ENCODE assay signal across 8 cellular contexts in genomic region chr2:54206596-54206995, GRCh38. TPM values are rescaled to one million over a fixed set of nuclear protein-coding genes. Genes with fewer than 3 reads are reported as not detected.
DNase-seq lines count a peak whose midpoint lies in the region; ATAC-seq and TF ChIP-seq lines count a peak whose summit lies in the region.

No MANE protein-coding gene starts in this region.

- in situ Hi-C loops in GM13977 (cut with MboI; ENCODE audit: low pct_unique_long_range_greater_than_20kb, low sequenced_read_pairs, unreplicated experiment) (no loop called here), T47D (cut with HindIII; ENCODE audit: low pct_unique_long_range_greater_than_20kb, low sequenced_read_pairs) (no loop called here)

- DNase-seq in AG04449 (ENCODE audit: low read depth, low spot score) (no peak), GM13977 (ENCODE audit: low spot score) (peak; percentile 45), NCI-H1417 treated with DMSO at 0.1 percent for 48 hours (lab: John Stamatoyannopoulos, UW) (peak; percentile 56), T47D (ENCODE audit: low read depth in 1 of 2, low spot score in 1 of 2) (peak; percentile 11 to 41), lung microvascular endothelial cell (ENCODE audit: low read depth in 2 of 2) (peak; percentile 64 to 83), mesothelial cell of epicardium (ENCODE audit: low spot score in 2 of 2, unreplicated experiment in 2 of 2) (no peak)

- TF ChIP-seq CTCF in AG04449 (IDR thresholded peaks at IDR 0.05; ENCODE audit: insufficient read depth, low read length, missing control alignments) (peak; percentile 26), GM13977 (IDR thresholded peaks at IDR 0.05; ENCODE audit: extremely low read depth, insufficient read depth, missing control alignments) (peak; percentile 47), mesothelial cell of epicardium (IDR thresholded peaks at IDR 0.05; ENCODE audit: unreplicated experiment) (no peak)

- CTCF ChIA-PET in AG04449 (lab: Yijun Ruan, JAX): interaction anchor here (0.6 to 4.6 kb wide), 12 partner anchors 9 to 498 kb away, joined by 3 to 29 read pairs (median 4); no protein-coding TSS in a partner anchor

- H3K4me3 Mint-ChIP-seq in mesothelial cell of epicardium: no peak overlapping the region

- H3K4me1 Mint-ChIP-seq in mesothelial cell of epicardium: peaks cover 30% of the 10 kb centered on the region

- H3K4me3 ChIP-seq in AG04449 (ENCODE audit: low read depth, low read length): no peak overlapping the region

- POLR2A ChIA-PET in AG04449 (lab: Yijun Ruan, JAX): no interaction called here

- H3K9me3 Mint-ChIP-seq in mesothelial cell of epicardium: peaks cover 5% of the 10 kb centered on the region

- no peaks in the 10 kb centered on the region for H3K36me3 Mint-ChIP-seq in mesothelial cell of epicardium

- no peaks in the 10 kb centered on the region for H3K27me3 Mint-ChIP-seq in mesothelial cell of epicardium (ENCODE audit: low read depth)

- H3K27ac Mint-ChIP-seq in mesothelial cell of epicardium: no peak overlapping the region

- ATAC-seq in GM21576 (IDR thresholded peaks at IDR 0.05; ENCODE audit: unreplicated experiment) (no peak), HG02610 (IDR thresholded peaks at IDR 0.05; ENCODE audit: unreplicated experiment) (no peak)

RNA-seq across cellular contexts. Expression of gene TSPYL6, which starts 49.4 kb away (rescaled TPM):
- total RNA-seq in lung microvascular endothelial cell (not detected in 2 replicates), mesothelial cell of epicardium (not detected in 3 replicates)

Comparison
In these comparisons a context has a peak if more than half of its experiments do, and no peak if none do; other contexts are left out.
1. DNase-seq: peak in GM13977 (single experiment), NCI-H1417 treated with DMSO at 0.1 percent for 48 hours (single experiment), T47D (2 of 2) and lung microvascular endothelial cell (2 of 2); none in AG04449 (single experiment) and mesothelial cell of epicardium (0 of 2).